Comparison of ENCODE assay signal across 20 cellular contexts in the genomic region with DNA sequence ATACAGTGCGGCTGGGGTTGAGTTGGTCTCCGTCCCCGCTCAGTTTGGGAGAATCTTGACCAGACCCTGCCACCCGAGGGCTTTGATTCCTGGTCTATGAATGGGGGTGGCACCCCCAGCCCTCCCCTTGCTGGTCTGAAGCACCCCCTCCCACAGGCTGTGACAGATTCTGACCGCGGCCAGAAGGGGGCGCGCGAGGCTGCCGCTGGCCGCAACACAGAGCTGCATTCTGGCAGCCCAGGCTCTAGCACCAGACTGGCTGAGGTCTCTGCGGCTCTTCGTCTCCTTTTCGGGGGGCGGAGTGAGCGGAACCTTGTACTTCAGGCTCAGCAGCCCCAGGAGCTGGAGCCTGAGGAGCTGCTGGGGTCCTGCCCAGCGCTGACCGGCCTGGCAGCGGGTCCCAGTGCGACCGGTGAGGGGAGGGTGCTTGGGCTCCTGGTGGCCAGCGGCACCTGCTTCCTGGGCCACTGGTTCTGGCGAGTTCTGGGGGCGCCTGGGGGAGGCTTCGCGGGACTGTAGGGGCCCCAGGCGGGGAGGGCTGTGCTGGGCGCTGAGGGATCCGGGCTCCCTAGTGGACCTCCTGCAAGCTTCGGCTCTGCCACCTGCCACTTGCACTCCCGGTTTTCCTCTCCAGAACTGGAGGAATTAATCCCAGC.
A peak's percentile ranks its signal among the peaks of the same experiment; 100 is the strongest.
DNase-seq lines count a peak whose midpoint lies in the region; ATAC-seq and TF ChIP-seq lines count a peak whose summit lies in the region.
"Had no signal": no experiment of that assay in that cellular context is flagged by ENCODE, and none has a peak within 500 bp of the region (broad histone marks: within the 10 kb centered on the region; RNA-seq: fewer than 3 reads in every experiment).

No MANE protein-coding gene starts in this region.

- no peak overlapping the region for H4K8ac ChIP-seq in mesenchymal stem cell (ENCODE audit: low read length)

- H3K4me3 ChIP-seq in Panc1 (ENCODE audit: low read depth in 2 of 2, low read length in 2 of 2) = peak overlapping the region in 1 of 2 experiments; percentile 9; a peak in 1 of 4 replicates
- no peak overlapping the region for H3K4me3 ChIP-seq in mesenchymal stem cell (ENCODE audit: insufficient read depth in 1 of 2, low read depth in 1 of 2, low read length in 2 of 2)
- H3K4me3 ChIP-seq: BLaER1 treated with 17β-estradiol and CSF1 and Interleukin-3, amounts not matched to agents 10 nM and 100 nM; mucosa of descending colon had no signal

- peak overlapping the region; percentile 50; the same call in 1 of the 2 replicates for H3K9ac ChIP-seq in ES-I3 (ENCODE audit: low read depth, low read length)
- H3K9ac ChIP-seq in mesenchymal stem cell (ENCODE audit: low read length) = no peak overlapping the region
- H3K9ac ChIP-seq: BLaER1 treated with 17β-estradiol and CSF1 and Interleukin-3, amounts not matched to agents 10 nM and 100 nM had no signal

- no peaks in the 10 kb centered on the region for H3K79me1 ChIP-seq in mesenchymal stem cell (replicated peaks; ENCODE audit: low read length, poor library complexity, severe bottlenecking)

- 94% methylated on average over 31 of the region's 31 CpGs for WGBS in mesenchymal stem cell

- DNase-seq in HT1080 (ENCODE audit: low read depth) (peak; percentile 52), Panc1 (ENCODE audit: low read depth, low spot score) (no peak), mesenchymal stem cell (no peak), D341Med (ENCODE audit: low spot score) (no peak), glomerular visceral epithelial cell (ENCODE audit: extremely low spot score) (no peak)
- no peak for DNase-seq in activated CD8-positive, alpha-beta memory T cell treated with anti-CD3 and anti-CD28 coated beads for 24 hours
- DNase-seq: activated CD4-positive, CD25-positive, alpha-beta regulatory T cell treated with anti-CD3 and anti-CD28 coated beads, Interleukin-2, amount 50 U/mL, for 72 hours; activated CD8-positive, alpha-beta memory T cell treated with anti-CD3 and anti-CD28 coated beads, Interleukin-2, amount 50 U/mL, for 4 hours; activated gamma-delta T cell; amniotic stem cell; DMS79; endodermal cell; hippocampal formation; left cardiac atrium; mucosa of descending colon; NCI-H1105 treated with DMSO at 0.1 percent for 48 hours; NCI-H2227 treated with DMSO at 0.1 percent for 48 hours; stimulated activated CD4-positive, alpha-beta T cell treated with anti-CD3 and anti-CD28 coated beads, Interleukin-12 subunit alpha, Interleukin-12 subunit beta, amount 100 ng/mL, for 4 hours had no signal

- CTCF ChIA-PET in Panc1 (lab: Charles Lee) = no interaction called here

- H2BK12ac ChIP-seq in mesenchymal stem cell (ENCODE audit: low read length in 2 of 2) = no peak overlapping the region

- H3K27ac ChIP-seq in Panc1 (ENCODE audit: low read length) (no peak overlapping the region), mesenchymal stem cell (ENCODE audit: low read length, poor library complexity, severe bottlenecking) (no peak overlapping the region)
- H3K27ac ChIP-seq: BLaER1 treated with 17β-estradiol and CSF1 and Interleukin-3, amounts not matched to agents 10 nM and 100 nM had no signal

- H3K9me3 ChIP-seq in ES-I3 (ENCODE audit: control insufficient read depth, insufficient read depth, low read length) (no peaks in the 10 kb centered on the region), Panc1 (ENCODE audit: control insufficient read depth, insufficient read depth, low read depth, low read length) (no peaks in the 10 kb centered on the region), mesenchymal stem cell (ENCODE audit: control insufficient read depth, low read length) (no peaks in the 10 kb centered on the region)

- no peaks in the 10 kb centered on the region for H3K27me3 ChIP-seq in Panc1 (ENCODE audit: control insufficient read depth, insufficient read depth, low read length)
- no peaks in the 10 kb centered on the region for H3K27me3 ChIP-seq in mesenchymal stem cell (ENCODE audit: control insufficient read depth in 1 of 2, insufficient read depth in 1 of 2, low read length in 2 of 2)
- H3K27me3 ChIP-seq: BLaER1 treated with 17β-estradiol and CSF1 and Interleukin-3, amounts not matched to agents 10 nM and 100 nM had no signal

- H3K4ac ChIP-seq in mesenchymal stem cell (ENCODE audit: low read depth in 1 of 2, low read length in 2 of 2) = no peak overlapping the region

- in situ Hi-C loops in Panc1 (cut with HindIII; ENCODE audit: low pct_unique_long_range_greater_than_20kb, low sequenced_read_pairs) = no loop called here

- H2AFZ ChIP-seq in mesenchymal stem cell (ENCODE audit: low read depth, low read length) = no peak overlapping the region

- no peak overlapping the region for H3K18ac ChIP-seq in mesenchymal stem cell (ENCODE audit: low read depth in 1 of 2, low read length in 2 of 2)

- no peaks in the 10 kb centered on the region for H3K4me1 ChIP-seq in ES-I3 (ENCODE audit: insufficient read depth, low read length)
- H3K4me1 ChIP-seq in Panc1 (ENCODE audit: control insufficient read depth, insufficient read depth, low read length) = no peaks in the 10 kb centered on the region
- H3K4me1 ChIP-seq in mesenchymal stem cell (ENCODE audit: control insufficient read depth, insufficient read depth, low read depth, low read length) = no peaks in the 10 kb centered on the region
- H3K4me1 ChIP-seq: BLaER1 treated with 17β-estradiol and CSF1 and Interleukin-3, amounts not matched to agents 10 nM and 100 nM had no signal

- peak overlapping the region; percentile 52 for H2BK15ac ChIP-seq in mesenchymal stem cell (ENCODE audit: low read depth, poor library complexity, severe bottlenecking)

- POLR2A ChIA-PET in Panc1 (lab: Charles Lee) = no interaction called here

- intact Hi-C loops in Panc1 (cut with micrococcal nuclease; ENCODE audit: unreplicated experiment) = no loop called here

- H3K14ac ChIP-seq in mesenchymal stem cell (ENCODE audit: low read length in 2 of 2) = no peak overlapping the region

- H3K23ac ChIP-seq in mesenchymal stem cell (ENCODE audit: low read length in 2 of 2) = no peak overlapping the region

- ATAC-seq in Panc1 = peak; percentile 63
- ATAC-seq: left cardiac atrium, mucosa of descending colon had no signal

- H3K36me3 ChIP-seq in ES-I3 (ENCODE audit: insufficient read depth, low read length) (no peaks in the 10 kb centered on the region), Panc1 (ENCODE audit: control insufficient read depth, insufficient read depth, low read length) (no peaks in the 10 kb centered on the region), mesenchymal stem cell (ENCODE audit: control insufficient read depth in 1 of 2, insufficient read depth in 2 of 2, low read depth in 1 of 2, low read length in 2 of 2) (no peaks in the 10 kb centered on the region)
- H3K36me3 ChIP-seq: BLaER1 treated with 17β-estradiol and CSF1 and Interleukin-3, amounts not matched to agents 10 nM and 100 nM had no signal

- no peak overlapping the region for H2AK5ac ChIP-seq in mesenchymal stem cell (ENCODE audit: low read length, severe bottlenecking)

- H2BK5ac ChIP-seq in mesenchymal stem cell (ENCODE audit: low read depth, low read length, poor library complexity, severe bottlenecking) = no peak overlapping the region

- peak; percentile 87 for TF ChIP-seq CTCF in Panc1 (IDR thresholded peaks at IDR 0.05)

- no peak overlapping the region for H4K91ac ChIP-seq in mesenchymal stem cell (ENCODE audit: low read length)

- BruUV-seq in Panc1 (replicated peaks; lab: Mats Ljungman, UMichigan) = no TSS peak

- no peak overlapping the region for H2BK120ac ChIP-seq in mesenchymal stem cell (ENCODE audit: low read depth, low read length)

- H3K4me2 ChIP-seq in mesenchymal stem cell (ENCODE audit: low read length, poor library complexity, severe bottlenecking) = no peak overlapping the region
- H3K4me2 ChIP-seq: BLaER1 treated with 17β-estradiol and CSF1 and Interleukin-3, amounts not matched to agents 10 nM and 100 nM had no signal
